Comparison of ENCODE assay signal across 20 cellular contexts in genomic region chr10:81680374-81680773, GRCh38.
"Had no signal": no experiment of that assay in that cellular context is flagged by ENCODE, and none has a peak within 500 bp of the region (broad histone marks: within the 10 kb centered on the region; RNA-seq: fewer than 3 reads in every experiment).

No MANE protein-coding gene starts in this region.

- H3K36me3 ChIP-seq: left ventricle myocardium inferior, lower lobe of right lung, ovary, right atrium auricular region, sigmoid colon, transverse colon had no signal

- H3K27me3 ChIP-seq: foreskin keratinocyte, ovary, right atrium auricular region, testis, transverse colon had no signal

- H3K4me1 ChIP-seq: foreskin keratinocyte, left ventricle myocardium inferior, lower lobe of right lung, right atrium auricular region, sigmoid colon, testis, transverse colon had no signal

- H3K27ac Mint-ChIP-seq: immature natural killer cell; memory B cell; mesothelial cell of epicardium; natural killer cell; stimulated activated naive CD8-positive, alpha-beta T cell treated with anti-CD3 and anti-CD28 coated beads, Interleukin-15, Interleukin-2, amounts not matched to agents 100 ng/mL and 50 ng/mL, for 24 hours had no signal

- H3K27me3 Mint-ChIP-seq: memory B cell; stimulated activated naive CD8-positive, alpha-beta T cell treated with anti-CD3 and anti-CD28 coated beads, Interleukin-15, Interleukin-2, amounts not matched to agents 100 ng/mL and 50 ng/mL, for 24 hours had no signal

- FAIRE-seq: keratinocyte had no signal

- H3K4me1 Mint-ChIP-seq: immature natural killer cell, memory B cell, mesothelial cell of epicardium, natural killer cell had no signal

- H3K36me3 Mint-ChIP-seq: immature natural killer cell, memory B cell, mesothelial cell of epicardium had no signal

- ATAC-seq: foreskin keratinocyte, left cardiac atrium, lower lobe of right lung, natural killer cell had no signal

- H3K9me3 Mint-ChIP-seq: memory B cell; neural crest cell; stimulated activated naive CD8-positive, alpha-beta T cell treated with anti-CD3 and anti-CD28 coated beads, Interleukin-15, Interleukin-2, amounts not matched to agents 100 ng/mL and 50 ng/mL, for 24 hours had no signal

- H3K27ac ChIP-seq: foreskin keratinocyte, left ventricle myocardium inferior, lower lobe of right lung, ovary, right atrium auricular region, sigmoid colon, skin epidermis, testis, transverse colon had no signal

- DNase-seq: dermis blood vessel endothelial cell; erythroblast; foreskin keratinocyte; immature natural killer cell; left cardiac atrium; left ventricle myocardium inferior; lower lobe of right lung; natural killer cell; ovary; sigmoid colon; stimulated activated CD4-positive, alpha-beta T cell treated with anti-CD3 and anti-CD28 coated beads, Interleukin-2, amount 100 ng/mL, for 48 hours; testis; transverse colon had no signal

- H3K9me3 ChIP-seq: left ventricle myocardium inferior, lower lobe of right lung, ovary, right atrium auricular region, testis, transverse colon had no signal

- H3K4me3 ChIP-seq: left ventricle myocardium inferior, lower lobe of right lung, ovary, right atrium auricular region, sigmoid colon, skin epidermis, testis, transverse colon had no signal

- H3K4me3 Mint-ChIP-seq: immature natural killer cell; memory B cell; mesothelial cell of epicardium; natural killer cell; neural crest cell; stimulated activated naive CD8-positive, alpha-beta T cell treated with anti-CD3 and anti-CD28 coated beads, Interleukin-15, Interleukin-2, amounts not matched to agents 100 ng/mL and 50 ng/mL, for 24 hours had no signal
